ENCODE assay signal across 1 cellular context in the genomic region with DNA sequence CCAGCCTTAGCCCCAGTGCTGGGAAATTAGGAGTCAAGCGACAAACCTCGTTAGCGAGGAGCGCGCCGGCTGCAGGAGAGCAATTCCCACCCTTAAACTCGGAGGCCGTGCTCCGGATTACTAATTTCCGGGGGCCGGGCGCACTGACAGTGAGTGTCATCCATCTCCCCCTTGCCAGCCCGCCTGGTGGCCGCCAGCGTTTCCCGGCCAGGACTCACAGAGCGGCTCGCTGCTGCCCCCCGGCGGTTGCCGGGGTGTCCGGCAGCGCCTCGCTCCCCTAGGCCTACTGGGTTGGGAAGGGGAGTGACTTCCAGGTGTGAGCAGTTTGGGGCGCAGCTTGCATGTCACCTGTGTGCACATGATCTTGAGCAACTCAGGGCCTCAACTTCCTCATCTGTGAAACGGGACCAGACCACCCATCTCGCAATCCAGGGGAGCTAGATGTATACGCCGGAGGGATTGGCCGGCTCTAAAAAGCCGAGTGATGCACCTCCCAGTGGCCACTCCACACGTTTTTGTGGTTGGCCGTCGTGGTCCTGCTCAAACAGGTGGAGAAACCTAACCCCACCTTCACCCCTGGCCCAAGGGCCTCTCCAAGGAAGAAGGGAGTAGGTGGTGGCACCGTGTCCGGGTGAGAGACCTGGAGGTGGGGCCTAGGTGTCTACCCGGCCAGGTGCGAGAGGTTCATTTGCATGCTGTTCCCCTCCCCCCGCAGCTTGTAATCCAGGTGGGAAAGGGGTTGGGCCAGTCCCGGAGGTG.
A peak's percentile ranks its signal among the peaks of the same experiment; 100 is the strongest.
TF ChIP-seq lines count a peak whose summit lies in the region.

No MANE protein-coding gene starts in this region.

TF ChIP-seq in HepG2, 621 proteins besides CTCF, POLR2A, EP300 and RAD21 (continued from another document and continues in another):
- TF ChIP-seq, protein P1, sequence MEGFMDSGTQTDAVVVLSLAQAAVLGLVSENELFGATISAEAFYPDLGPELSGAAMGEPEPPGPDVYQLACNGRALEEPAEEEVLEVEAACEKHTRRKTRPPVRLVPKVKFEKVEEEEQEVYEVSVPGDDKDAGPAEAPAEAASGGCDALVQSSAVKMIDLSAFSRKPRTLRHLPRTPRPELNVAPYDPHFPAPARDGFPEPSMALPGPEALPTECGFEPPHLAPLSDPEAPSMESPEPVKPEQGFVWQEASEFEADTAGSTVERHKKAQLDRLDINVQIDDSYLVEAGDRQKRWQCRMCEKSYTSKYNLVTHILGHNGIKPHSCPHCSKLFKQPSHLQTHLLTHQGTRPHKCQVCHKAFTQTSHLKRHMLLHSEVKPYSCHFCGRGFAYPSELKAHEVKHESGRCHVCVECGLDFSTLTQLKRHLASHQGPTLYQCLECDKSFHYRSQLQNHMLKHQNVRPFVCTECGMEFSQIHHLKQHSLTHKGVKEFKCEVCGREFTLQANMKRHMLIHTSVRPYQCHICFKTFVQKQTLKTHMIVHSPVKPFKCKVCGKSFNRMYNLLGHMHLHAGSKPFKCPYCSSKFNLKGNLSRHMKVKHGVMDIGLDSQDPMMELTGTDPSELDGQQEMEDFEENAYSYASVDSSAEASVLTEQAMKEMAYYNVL (CRISPR knock-in tag; IDR thresholded peaks at IDR 0.05; ENCODE audit: borderline replicate concordance): no peak
- 0 out of 2 replicates have a peak, but pooled peaks have one; percentile 75 for TF ChIP-seq CREBL2 (CRISPR knock-in tag; IDR thresholded peaks at IDR 0.05; ENCODE audit: borderline replicate concordance)
- TF ChIP-seq, protein P2, sequence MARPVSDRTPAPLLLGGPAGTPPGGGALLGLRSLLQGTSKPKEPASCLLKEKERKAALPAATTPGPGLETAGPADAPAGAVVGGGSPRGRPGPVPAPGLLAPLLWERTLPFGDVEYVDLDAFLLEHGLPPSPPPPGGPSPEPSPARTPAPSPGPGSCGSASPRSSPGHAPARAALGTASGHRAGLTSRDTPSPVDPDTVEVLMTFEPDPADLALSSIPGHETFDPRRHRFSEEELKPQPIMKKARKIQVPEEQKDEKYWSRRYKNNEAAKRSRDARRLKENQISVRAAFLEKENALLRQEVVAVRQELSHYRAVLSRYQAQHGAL (CRISPR knock-in tag; IDR thresholded peaks at IDR 0.05; ENCODE audit: not compliant biosample characterization): no peak
- TF ChIP-seq ZNF207 (IDR thresholded peaks at IDR 0.05; ENCODE audit: borderline replicate concordance): no peak
- TF ChIP-seq PATZ1 (CRISPR knock-in tag; IDR thresholded peaks at IDR 0.05): peak; percentile 92
- no peak for TF ChIP-seq ETV6 (CRISPR knock-in tag; conservative IDR thresholded peaks at IDR 0.05)
- TF ChIP-seq ZNF232 (CRISPR knock-in tag; IDR thresholded peaks at IDR 0.05; ENCODE audit: borderline replicate concordance): peak; percentile 59
- TF ChIP-seq, protein P3, sequence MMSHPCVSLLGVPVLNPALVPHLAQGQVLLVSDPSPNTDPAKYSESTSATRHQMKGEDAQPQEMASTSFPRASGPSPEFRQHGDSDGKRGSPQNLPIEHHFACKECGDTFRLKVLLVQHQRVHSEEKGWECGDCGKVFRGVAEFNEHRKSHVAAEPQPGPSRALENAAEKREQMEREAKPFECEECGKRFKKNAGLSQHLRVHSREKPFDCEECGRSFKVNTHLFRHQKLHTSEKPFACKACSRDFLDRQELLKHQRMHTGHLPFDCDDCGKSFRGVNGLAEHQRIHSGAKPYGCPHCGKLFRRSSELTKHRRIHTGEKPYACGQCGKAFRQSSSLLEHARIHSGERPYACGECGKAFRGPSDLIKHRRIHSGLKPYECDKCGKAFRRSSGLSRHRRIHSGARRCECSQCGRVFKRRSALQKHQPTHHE (CRISPR knock-in tag; IDR thresholded peaks at IDR 0.05; ENCODE audit: borderline replicate concordance): 0 out of 2 replicates have a peak, but pooled peaks have one; percentile 62
- peak; percentile 55 for TF ChIP-seq KMT2A (CRISPR knock-in tag; IDR thresholded peaks at IDR 0.05)
- peak; percentile 84 for TF ChIP-seq HNF1B (CRISPR knock-in tag; IDR thresholded peaks at IDR 0.05)
- no peak for TF ChIP-seq ZNF619 (CRISPR knock-in tag; IDR thresholded peaks at IDR 0.05)
- peak; percentile 60 for TF ChIP-seq GATAD2A (CRISPR knock-in tag; IDR thresholded peaks at IDR 0.05)
- no peak for TF ChIP-seq ZNF652 (CRISPR knock-in tag; IDR thresholded peaks at IDR 0.05; ENCODE audit: borderline replicate concordance, low read depth)
- no peak for TF ChIP-seq FLYWCH1 (CRISPR knock-in tag; IDR thresholded peaks at IDR 0.05)
- TF ChIP-seq, protein P4, sequence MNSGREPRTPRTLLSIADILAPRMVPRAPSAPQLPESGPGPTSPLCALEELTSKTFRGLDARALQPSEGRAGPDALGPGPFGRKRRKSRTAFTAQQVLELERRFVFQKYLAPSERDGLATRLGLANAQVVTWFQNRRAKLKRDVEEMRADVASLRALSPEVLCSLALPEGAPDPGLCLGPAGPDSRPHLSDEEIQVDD (CRISPR knock-in tag; IDR thresholded peaks at IDR 0.05; ENCODE audit: borderline replicate concordance): no peak
- peak; percentile 63; the same call in 1 of the 2 replicates for TF ChIP-seq ZKSCAN8 (CRISPR knock-in tag; IDR thresholded peaks at IDR 0.05; ENCODE audit: borderline replicate concordance)
- TF ChIP-seq, protein P5, sequence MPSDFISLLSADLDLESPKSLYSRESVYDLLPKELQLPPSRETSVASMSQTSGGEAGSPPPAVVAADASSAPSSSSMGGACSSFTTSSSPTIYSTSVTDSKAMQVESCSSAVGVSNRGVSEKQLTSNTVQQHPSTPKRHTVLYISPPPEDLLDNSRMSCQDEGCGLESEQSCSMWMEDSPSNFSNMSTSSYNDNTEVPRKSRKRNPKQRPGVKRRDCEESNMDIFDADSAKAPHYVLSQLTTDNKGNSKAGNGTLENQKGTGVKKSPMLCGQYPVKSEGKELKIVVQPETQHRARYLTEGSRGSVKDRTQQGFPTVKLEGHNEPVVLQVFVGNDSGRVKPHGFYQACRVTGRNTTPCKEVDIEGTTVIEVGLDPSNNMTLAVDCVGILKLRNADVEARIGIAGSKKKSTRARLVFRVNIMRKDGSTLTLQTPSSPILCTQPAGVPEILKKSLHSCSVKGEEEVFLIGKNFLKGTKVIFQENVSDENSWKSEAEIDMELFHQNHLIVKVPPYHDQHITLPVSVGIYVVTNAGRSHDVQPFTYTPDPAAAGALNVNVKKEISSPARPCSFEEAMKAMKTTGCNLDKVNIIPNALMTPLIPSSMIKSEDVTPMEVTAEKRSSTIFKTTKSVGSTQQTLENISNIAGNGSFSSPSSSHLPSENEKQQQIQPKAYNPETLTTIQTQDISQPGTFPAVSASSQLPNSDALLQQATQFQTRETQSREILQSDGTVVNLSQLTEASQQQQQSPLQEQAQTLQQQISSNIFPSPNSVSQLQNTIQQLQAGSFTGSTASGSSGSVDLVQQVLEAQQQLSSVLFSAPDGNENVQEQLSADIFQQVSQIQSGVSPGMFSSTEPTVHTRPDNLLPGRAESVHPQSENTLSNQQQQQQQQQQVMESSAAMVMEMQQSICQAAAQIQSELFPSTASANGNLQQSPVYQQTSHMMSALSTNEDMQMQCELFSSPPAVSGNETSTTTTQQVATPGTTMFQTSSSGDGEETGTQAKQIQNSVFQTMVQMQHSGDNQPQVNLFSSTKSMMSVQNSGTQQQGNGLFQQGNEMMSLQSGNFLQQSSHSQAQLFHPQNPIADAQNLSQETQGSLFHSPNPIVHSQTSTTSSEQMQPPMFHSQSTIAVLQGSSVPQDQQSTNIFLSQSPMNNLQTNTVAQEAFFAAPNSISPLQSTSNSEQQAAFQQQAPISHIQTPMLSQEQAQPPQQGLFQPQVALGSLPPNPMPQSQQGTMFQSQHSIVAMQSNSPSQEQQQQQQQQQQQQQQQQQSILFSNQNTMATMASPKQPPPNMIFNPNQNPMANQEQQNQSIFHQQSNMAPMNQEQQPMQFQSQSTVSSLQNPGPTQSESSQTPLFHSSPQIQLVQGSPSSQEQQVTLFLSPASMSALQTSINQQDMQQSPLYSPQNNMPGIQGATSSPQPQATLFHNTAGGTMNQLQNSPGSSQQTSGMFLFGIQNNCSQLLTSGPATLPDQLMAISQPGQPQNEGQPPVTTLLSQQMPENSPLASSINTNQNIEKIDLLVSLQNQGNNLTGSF (CRISPR knock-in tag; IDR thresholded peaks at IDR 0.05): no peak
- peak; percentile 48; the same call in 1 of the 2 replicates for TF ChIP-seq ZNF121 (CRISPR knock-in tag; IDR thresholded peaks at IDR 0.05)
- TF ChIP-seq NKX3-1 (CRISPR knock-in tag; IDR thresholded peaks at IDR 0.05): peak; percentile 63; the same call in 1 of the 2 replicates
- no peak for TF ChIP-seq SKI (IDR thresholded peaks at IDR 0.05; ENCODE audit: partially characterized antibody)
- no peak for TF ChIP-seq ZNF10 (CRISPR knock-in tag; IDR thresholded peaks at IDR 0.05; ENCODE audit: borderline replicate concordance, low read depth)
- TF ChIP-seq GATAD1 (CRISPR knock-in tag; IDR thresholded peaks at IDR 0.05): peak; percentile 61
- TF ChIP-seq SRSF9 (IDR thresholded peaks at IDR 0.05; ENCODE audit: borderline replicate concordance, insufficient read depth, low read depth, low read length, poor library complexity, severe bottlenecking): no peak
- peak; percentile 83 for TF ChIP-seq ZNF605 (CRISPR knock-in tag; IDR thresholded peaks at IDR 0.05)
- no peak for TF ChIP-seq SMARCC2 (IDR thresholded peaks at IDR 0.05)
- TF ChIP-seq SP2 (CRISPR knock-in tag; IDR thresholded peaks at IDR 0.05): no peak
- TF ChIP-seq AHDC1 (CRISPR knock-in tag; IDR thresholded peaks at IDR 0.05; ENCODE audit: borderline replicate concordance): peak; percentile 69; the same call in 1 of the 2 replicates
- peak; percentile 93; the same call in 1 of the 2 replicates for TF ChIP-seq ZNF124 (CRISPR knock-in tag; IDR thresholded peaks at IDR 0.05)
- TF ChIP-seq CSRNP1 (CRISPR knock-in tag; IDR thresholded peaks at IDR 0.05): no peak
